22 cellular contexts compared by ENCODE assay signal in genomic region chr13:101417501-101417900, GRCh38. TPM values are rescaled to one million over a fixed set of nuclear protein-coding genes. Genes with fewer than 3 reads are reported as not detected.
"Had no signal": no experiment of that assay in that cellular context is flagged by ENCODE, and none has a peak within 500 bp of the region (broad histone marks: within the 10 kb centered on the region; RNA-seq: fewer than 3 reads in every experiment).

No MANE protein-coding gene starts in this region.

- H3K27ac ChIP-seq: right lobe of liver, skin epidermis, upper lobe of left lung had no signal

- H3K4me3 Mint-ChIP-seq: activated T-cell treated with anti-CD3 and anti-CD28 coated beads, Interleukin-2, amount 50 U/mL, for 24 hours; dendritic cell treated with granulocyte-macrophage colony-stimulating factor and Interleukin-4, amounts not matched to agents 40 ng/mL and 50 ng/mL, for 4 days; stimulated activated memory B cell treated with anti-CD40 and anti-IgM and Interleukin-4, amounts not matched to agents 10 μg/mL and 1 μg/mL and 100 μg/mL, for 72 hours had no signal

- DNase-seq: activated CD4-positive, alpha-beta T cell treated with anti-CD3 and anti-CD28 coated beads for 1 hour; activated CD4-positive, alpha-beta T cell treated with anti-CD3 and anti-CD28 coated beads, Interleukin-2, amount 50 U/mL, for 1 hour; activated CD8-positive, alpha-beta memory T cell treated with anti-CD3 and anti-CD28 coated beads, Interleukin-2, amount 50 U/mL, for 4 hours; activated naive CD4-positive, alpha-beta T cell; activated T-cell treated with anti-CD3 and anti-CD28 coated beads, Interleukin-2, amount 50 U/mL, for 24 hours; cerebellar nuclear complex; effector CD8-positive, alpha-beta T cell; foreskin melanocyte; glutamatergic neuron; left ventricle myocardium superior; right lobe of liver; stimulated activated CD4-positive, alpha-beta T cell treated with anti-CD3 and anti-CD28 coated beads, Interleukin-15, amount 100 ng/mL, for 24 hours; T-helper 9 cell; upper lobe of left lung had no signal

- H3K36me3 Mint-ChIP-seq: activated naive CD8-positive, alpha-beta T cell; stimulated activated memory B cell treated with anti-CD40 and anti-IgM and Interleukin-4, amounts not matched to agents 10 μg/mL and 1 μg/mL and 100 μg/mL, for 72 hours had no signal

- H3K36me3 ChIP-seq: right lobe of liver, upper lobe of left lung had no signal

- H3K9me3 ChIP-seq: right lobe of liver, upper lobe of left lung had no signal

- ATAC-seq: activated T-helper 17 cell treated with anti-CD3 and anti-CD28 coated beads, Interleukin-2, amount 50 U/mL, for 72 hours; esophagus mucosa had no signal

- H3K27ac Mint-ChIP-seq: activated naive CD8-positive, alpha-beta T cell; activated T-cell treated with anti-CD3 and anti-CD28 coated beads, Interleukin-2, amount 50 U/mL, for 24 hours; activated T-helper 17 cell treated with anti-CD3 and anti-CD28 coated beads, Interleukin-2, amount 50 U/mL, for 72 hours; dendritic cell treated with granulocyte-macrophage colony-stimulating factor and Interleukin-4, amounts not matched to agents 40 ng/mL and 50 ng/mL, for 4 days; nephron; stimulated activated memory B cell treated with anti-CD40 and anti-IgM and Interleukin-4, amounts not matched to agents 10 μg/mL and 1 μg/mL and 100 μg/mL, for 72 hours had no signal

- H3K4me1 Mint-ChIP-seq: activated T-helper 17 cell treated with anti-CD3 and anti-CD28 coated beads, Interleukin-2, amount 50 U/mL, for 72 hours; nephron; stimulated activated memory B cell treated with anti-CD40 and anti-IgM and Interleukin-4, amounts not matched to agents 10 μg/mL and 1 μg/mL and 100 μg/mL, for 72 hours had no signal

- H3K9me3 Mint-ChIP-seq: activated T-cell treated with anti-CD3 and anti-CD28 coated beads, Interleukin-2, amount 50 U/mL, for 24 hours; activated T-helper 17 cell treated with anti-CD3 and anti-CD28 coated beads, Interleukin-2, amount 50 U/mL, for 72 hours; dendritic cell treated with granulocyte-macrophage colony-stimulating factor and Interleukin-4, amounts not matched to agents 40 ng/mL and 50 ng/mL, for 4 days; stimulated activated memory B cell treated with anti-CD40 and anti-IgM and Interleukin-4, amounts not matched to agents 10 μg/mL and 1 μg/mL and 100 μg/mL, for 72 hours had no signal

RNA-seq across cellular contexts. Expression of gene NALCN, which starts 1.2 kb away (rescaled TPM):
- total RNA-seq: activated T-helper 17 cell treated with anti-CD3 and anti-CD28 coated beads, Interleukin-2, amount 50 U/mL, for 72 hours; esophagus mucosa; T-helper 1 cell treated with Interleukin-12 subunit alpha and Interleukin-12 subunit beta and Interleukin-4 antibody, amounts not matched to agents 30 ng/mL and 1 ng/mL, for 36 hours had no signal

RNA-seq across cellular contexts. Expression of gene ITGBL1, which starts 35.0 kb away (rescaled TPM):
- total RNA-seq: T-helper 1 cell treated with Interleukin-12 subunit alpha and Interleukin-12 subunit beta and Interleukin-4 antibody, amounts not matched to agents 30 ng/mL and 1 ng/mL, for 36 hours had no signal
